21 cellular contexts compared by ENCODE assay signal in the genomic region with DNA sequence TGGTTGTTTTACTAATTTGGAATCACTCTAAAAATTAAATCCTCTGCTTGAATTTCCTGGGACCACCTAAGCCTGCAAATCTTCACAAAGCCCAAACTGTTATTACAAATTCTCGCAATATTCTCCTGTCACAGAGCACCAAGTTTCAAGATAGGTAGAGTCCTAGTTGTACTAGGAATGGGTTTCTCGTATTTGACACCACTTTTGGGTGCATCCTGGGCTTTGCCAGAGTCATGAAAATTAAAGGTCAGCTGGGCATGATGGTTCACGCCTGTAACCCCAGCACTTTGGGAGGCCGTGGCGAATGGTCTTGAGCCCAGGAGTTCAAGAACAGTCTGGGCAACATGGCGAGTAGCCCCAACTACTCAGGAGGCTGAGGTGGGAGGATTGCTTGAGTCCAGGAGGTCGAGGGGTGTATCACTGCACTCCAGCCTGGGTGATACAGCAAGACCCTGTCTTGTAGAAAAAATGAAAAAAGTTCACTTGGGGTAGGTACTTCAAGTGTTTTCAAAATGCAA. TPM values are rescaled to one million over a fixed set of nuclear protein-coding genes. Genes with fewer than 3 reads are reported as not detected.
DNase-seq lines count a peak whose midpoint lies in the region; ATAC-seq, FAIRE-seq and TF ChIP-seq lines count a peak whose summit lies in the region.
"Had no signal": no experiment of that assay in that cellular context is flagged by ENCODE, and none has a peak within 500 bp of the region (broad histone marks: within the 10 kb centered on the region; RNA-seq: fewer than 3 reads in every experiment).

No MANE protein-coding gene starts in this region.

- FAIRE-seq in GM12878 (lab: Jason Lieb, UNC) = no peak
- FAIRE-seq: GM12892 had no signal

- H3K27me3 ChIP-seq in DND-41 (ENCODE audit: insufficient read depth, low read length, poor library complexity) (no peaks in the 10 kb centered on the region), GM12878 (replicated peaks in 1 of 2; ENCODE audit: control insufficient read depth in 2 of 2, insufficient read depth in 2 of 2, low read length in 1 of 2) (no peaks in the 10 kb centered on the region)
- H3K27me3 ChIP-seq: adrenal gland; BLaER1 treated with 17β-estradiol and CSF1 and Interleukin-3, amounts not matched to agents 10 nM and 100 nM; breast epithelium; heart left ventricle had no signal

- peak overlapping the region; percentile 1 for H3K27ac Mint-ChIP-seq in activated CD8-positive, alpha-beta T cell treated with anti-CD3 and anti-CD28 coated beads for 36 hours
- no peak overlapping the region for H3K27ac Mint-ChIP-seq in activated CD8-positive, alpha-beta T cell treated with anti-CD3 and anti-CD28 coated beads, Interleukin-2, amount 10 ng/mL, durations not matched to agents 7 days and 5 days
- H3K27ac Mint-ChIP-seq in nephron progenitor cell = peak overlapping the region; percentile 37

- no peaks in the 10 kb centered on the region for H3K9me3 ChIP-seq in DND-41 (ENCODE audit: insufficient read depth, low read length, severe bottlenecking)
- H3K9me3 ChIP-seq in GM12878 (replicated peaks; ENCODE audit: control insufficient read depth, insufficient read depth, low read length) = no peaks in the 10 kb centered on the region; the same call in 1 of the 3 replicates
- H3K9me3 ChIP-seq: adrenal gland, breast epithelium, mucosa of descending colon had no signal

- no peak for DNase-seq in activated CD8-positive, alpha-beta T cell treated with anti-CD3 and anti-CD28 coated beads for 36 hours
- no peak for DNase-seq in activated CD8-positive, alpha-beta T cell treated with anti-CD3 and anti-CD28 coated beads, Interleukin-2, amount 10 ng/mL, durations not matched to agents 7 days and 5 days
- DNase-seq in DND-41 (no peak), GM12878 (ENCODE audit: low read depth, low spot score) (no peak), nephron progenitor cell (no peak), substantia nigra (lab: John Stamatoyannopoulos, UW) (no peak), Kasumi-1 (lab: John Stamatoyannopoulos, UW) (no peak)
- DNase-seq: activated CD4-positive, alpha-beta T cell treated with anti-CD3 and anti-CD28 coated beads, Interleukin-2, amount 50 U/mL, for 48 hours; adrenal gland; H7; heart left ventricle; mucosa of descending colon; NCI-H1694; NCI-H774; occipital lobe; retina; T-helper 1 cell had no signal

- H3K4me3 Mint-ChIP-seq in activated CD8-positive, alpha-beta T cell treated with anti-CD3 and anti-CD28 coated beads for 36 hours = no peak overlapping the region
- H3K4me3 Mint-ChIP-seq in activated CD8-positive, alpha-beta T cell treated with anti-CD3 and anti-CD28 coated beads, Interleukin-2, amount 10 ng/mL, durations not matched to agents 7 days and 5 days = no peak overlapping the region
- no peak overlapping the region for H3K4me3 Mint-ChIP-seq in nephron progenitor cell

- TF ChIP-seq POLR2A in GM12878 (IDR thresholded peaks at IDR 0.05; ENCODE audit: low read depth, low read length) = peak; percentile 47; the same call in 1 of the 2 replicates

- peaks cover 32% of the 10 kb centered on the region for H3K4me1 Mint-ChIP-seq in activated CD8-positive, alpha-beta T cell treated with anti-CD3 and anti-CD28 coated beads for 36 hours (ENCODE audit: low read depth)
- peaks cover 6% of the 10 kb centered on the region for H3K4me1 Mint-ChIP-seq in activated CD8-positive, alpha-beta T cell treated with anti-CD3 and anti-CD28 coated beads, Interleukin-2, amount 10 ng/mL, durations not matched to agents 7 days and 5 days (ENCODE audit: low read depth)
- no peaks in the 10 kb centered on the region for H3K4me1 Mint-ChIP-seq in nephron progenitor cell

- POLR2A ChIA-PET in activated CD8-positive, alpha-beta T cell treated with anti-CD3 and anti-CD28 coated beads for 36 hours (lab: Charles Lee) = interaction anchor here (1.4 to 2.5 kb wide), 2 partner anchors 9 to 26 kb away, joined by 3 to 10 read pairs; no protein-coding TSS in a partner anchor
- POLR2A ChIA-PET in activated CD8-positive, alpha-beta T cell treated with anti-CD3 and anti-CD28 coated beads, Interleukin-2, amount 10 ng/mL, durations not matched to agents 7 days and 5 days (lab: Charles Lee) = interaction anchor here (0.6 kb wide), 1 partner anchor 38 kb away, joined by 3 read pairs; no protein-coding TSS in a partner anchor
- POLR2A ChIA-PET in GM12878 (lab: Charles Lee) = interaction anchor here (0.7 kb wide), 1 partner anchor 30 kb away, joined by 3 read pairs; no protein-coding TSS in a partner anchor

- CTCF ChIA-PET in activated CD8-positive, alpha-beta T cell treated with anti-CD3 and anti-CD28 coated beads for 36 hours (lab: Charles Lee) = no interaction called here
- CTCF ChIA-PET in activated CD8-positive, alpha-beta T cell treated with anti-CD3 and anti-CD28 coated beads, Interleukin-2, amount 10 ng/mL, durations not matched to agents 7 days and 5 days (lab: Charles Lee) = interaction anchor here (0.8 kb wide), 1 partner anchor 19 kb away, joined by 3 read pairs; no protein-coding TSS in a partner anchor
- CTCF ChIA-PET in GM12878 (lab: Yijun Ruan, JAX) = interaction anchor here (0.6 to 0.8 kb wide), 2 partner anchors 21 to 213 kb away, joined by 3 to 4 read pairs; no protein-coding TSS in a partner anchor

- RAD21 ChIA-PET in GM12878 (lab: Charles Lee; ENCODE audit: unreplicated experiment) = interaction anchor here (0.7 kb wide), 1 partner anchor 1491 kb away, joined by 3 read pairs; no protein-coding TSS in a partner anchor

- intact Hi-C loops in activated CD8-positive, alpha-beta T cell treated with anti-CD3 and anti-CD28 coated beads for 36 hours (cut with micrococcal nuclease) = no loop called here
- intact Hi-C loops in GM12878 (cut with micrococcal nuclease; ENCODE audit: unreplicated experiment) = loop anchor here (10.0 kb wide), 1 partner anchor 167 kb away; no protein-coding TSS in a partner anchor

- H3K27me3 Mint-ChIP-seq in activated CD8-positive, alpha-beta T cell treated with anti-CD3 and anti-CD28 coated beads for 36 hours = no peaks in the 10 kb centered on the region
- no peaks in the 10 kb centered on the region for H3K27me3 Mint-ChIP-seq in activated CD8-positive, alpha-beta T cell treated with anti-CD3 and anti-CD28 coated beads, Interleukin-2, amount 10 ng/mL, durations not matched to agents 7 days and 5 days (ENCODE audit: low read depth)
- no peaks in the 10 kb centered on the region for H3K27me3 Mint-ChIP-seq in nephron progenitor cell (ENCODE audit: low read depth, poor library complexity)

- H2AFZ ChIP-seq in DND-41 (ENCODE audit: low read depth, low read length) (no peak overlapping the region), GM12878 (ENCODE audit: control insufficient read depth, low read depth, low read length) (no peak overlapping the region)

- H3K4me3 ChIP-seq in DND-41 (ENCODE audit: low read depth in 1 of 2, low read length in 2 of 2) (no peak overlapping the region), GM12878 (no peak overlapping the region)
- H3K4me3 ChIP-seq: adrenal gland; BLaER1 treated with 17β-estradiol and CSF1 and Interleukin-3, amounts not matched to agents 10 nM and 100 nM; breast epithelium; heart left ventricle; mucosa of descending colon had no signal

- H3K4me1 ChIP-seq in DND-41 (ENCODE audit: insufficient read depth, low read length) (no peaks in the 10 kb centered on the region), GM12878 (ENCODE audit: control insufficient read depth, insufficient read depth, low read length) (no peaks in the 10 kb centered on the region)
- H3K4me1 ChIP-seq: adrenal gland, breast epithelium had no signal

- in situ Hi-C loops in GM12878 (cut with MboI) = no loop called here

- H3K27ac ChIP-seq in DND-41 (ENCODE audit: low read length) (no peak overlapping the region), GM12878 (ENCODE audit: control insufficient read depth, insufficient read depth) (no peak overlapping the region), substantia nigra (ENCODE audit: low read depth, low read length, poor library complexity, severe bottlenecking) (no peak overlapping the region)
- H3K27ac ChIP-seq: adrenal gland; BLaER1 treated with 17β-estradiol and CSF1 and Interleukin-3, amounts not matched to agents 10 nM and 100 nM; breast epithelium; heart left ventricle had no signal

- SMC1A ChIA-PET in GM12878 (lab: Charles Lee; ENCODE audit: uncharacterized antibody, unreplicated experiment) = interaction anchor here (0.9 to 1.5 kb wide), 2 partner anchors 12 to 25 kb away, joined by 3 to 6 read pairs; no protein-coding TSS in a partner anchor

- BruUV-seq in GM12878 (replicated peaks; lab: Mats Ljungman, UMichigan) = no TSS peak

- H3K9ac ChIP-seq in DND-41 (ENCODE audit: low read depth, low read length) = no peak overlapping the region
- no peak overlapping the region for H3K9ac ChIP-seq in GM12878 (ENCODE audit: control insufficient read depth, insufficient read depth, low read length)
- H3K9ac ChIP-seq: BLaER1 treated with 17β-estradiol and CSF1 and Interleukin-3, amounts not matched to agents 10 nM and 100 nM had no signal

- no peak for TF ChIP-seq CTCF in activated CD8-positive, alpha-beta T cell treated with anti-CD3 and anti-CD28 coated beads for 36 hours (IDR thresholded peaks at IDR 0.05)
- no peak for TF ChIP-seq CTCF in DND-41 (IDR thresholded peaks at IDR 0.05; ENCODE audit: borderline replicate concordance, extremely low read depth, low read length, poor library complexity, severe bottlenecking)
- TF ChIP-seq CTCF in GM12878 (IDR thresholded peaks at IDR 0.05 in 2 of 3, conservative IDR thresholded peaks at IDR 0.05 in 1 of 3; ENCODE audit: control insufficient read depth in 2 of 3, extremely low read depth in 1 of 3, insufficient read depth in 1 of 3, low read depth in 3 of 3, low read length in 3 of 3) = no peak
- no peak for TF ChIP-seq CTCF in nephron progenitor cell (IDR thresholded peaks at IDR 0.05)

- no peak for TF ChIP-seq EP300 in GM12878 (IDR thresholded peaks at IDR 0.05; ENCODE audit: borderline replicate concordance in 1 of 2, control insufficient read depth in 1 of 2, low read depth in 2 of 2, low read length in 2 of 2)

- no peak for ATAC-seq in activated CD8-positive, alpha-beta T cell treated with anti-CD3 and anti-CD28 coated beads for 36 hours
- ATAC-seq in activated CD8-positive, alpha-beta T cell treated with anti-CD3 and anti-CD28 coated beads, Interleukin-2, amount 10 ng/mL, durations not matched to agents 7 days and 5 days = no peak
- peak; percentile 8; the same call in 1 of the 3 replicates for ATAC-seq in DND-41 (ENCODE audit: insufficient read depth, low read depth)
- ATAC-seq in GM12878 = no peak
- no peak for ATAC-seq in SK-N-SH treated with all-trans-retinoic acid at 6 μM for 48 hours
- ATAC-seq: mucosa of descending colon had no signal

- H3K36me3 ChIP-seq in DND-41 (ENCODE audit: insufficient read depth, low read length) (peaks cover 29% of the 10 kb centered on the region), GM12878 (ENCODE audit: control insufficient read depth in 2 of 2, insufficient read depth in 2 of 2, low read length in 1 of 2) (peaks cover 0 to 25% of the 10 kb centered on the region in 2 experiments; a peak in 3 of 4 replicates)
- H3K36me3 ChIP-seq: breast epithelium had no signal

- no peak for TF ChIP-seq RAD21 in GM12878 (IDR thresholded peaks at IDR 0.05; ENCODE audit: insufficient read depth, low read depth, low read length)

- H3K4me2 ChIP-seq in DND-41 (ENCODE audit: insufficient read depth, low read length) = no peak overlapping the region
- no peak overlapping the region for H3K4me2 ChIP-seq in GM12878 (ENCODE audit: control insufficient read depth, insufficient read depth)

- whole genome bisulfite sequencing in GM12878 (ENCODE audit: insufficient coverage, insufficient replicate concordance, low lambda C conversion rate, missing lambda C conversion rate) = 82% methylated on average over 7 of the region's 7 CpGs

- peaks cover 45% of the 10 kb centered on the region for H3K36me3 Mint-ChIP-seq in activated CD8-positive, alpha-beta T cell treated with anti-CD3 and anti-CD28 coated beads for 36 hours (ENCODE audit: low read depth)
- peaks cover 48% of the 10 kb centered on the region for H3K36me3 Mint-ChIP-seq in activated CD8-positive, alpha-beta T cell treated with anti-CD3 and anti-CD28 coated beads, Interleukin-2, amount 10 ng/mL, durations not matched to agents 7 days and 5 days (ENCODE audit: low read depth)
- peaks cover 67% of the 10 kb centered on the region for H3K36me3 Mint-ChIP-seq in nephron progenitor cell (ENCODE audit: low read depth)

- H3K9me3 Mint-ChIP-seq in activated CD8-positive, alpha-beta T cell treated with anti-CD3 and anti-CD28 coated beads for 36 hours = peaks cover 9% of the 10 kb centered on the region
- H3K9me3 Mint-ChIP-seq in activated CD8-positive, alpha-beta T cell treated with anti-CD3 and anti-CD28 coated beads, Interleukin-2, amount 10 ng/mL, durations not matched to agents 7 days and 5 days (ENCODE audit: insufficient read depth) = no peaks in the 10 kb centered on the region
- peaks cover 5% of the 10 kb centered on the region for H3K9me3 Mint-ChIP-seq in nephron progenitor cell

- H3K79me2 ChIP-seq in DND-41 (ENCODE audit: insufficient read depth, low read length) (no peaks in the 10 kb centered on the region), GM12878 (ENCODE audit: control insufficient read depth, insufficient read depth, low read length) (no peaks in the 10 kb centered on the region)

- 0 out of 2 replicates have a peak, but pooled peaks cover 6% of the 10 kb centered on the region for H4K20me1 ChIP-seq in DND-41 (ENCODE audit: insufficient read depth, low read length)
- no peaks in the 10 kb centered on the region for H4K20me1 ChIP-seq in GM12878 (ENCODE audit: control insufficient read depth, insufficient read depth)

RNA-seq across cellular contexts. Expression of gene MANBA, which starts 30.6 kb away (rescaled TPM):
- 10 to 100 TPM; 14.5 to 16.3 TPM for total RNA-seq in activated CD8-positive, alpha-beta T cell treated with anti-CD3 and anti-CD28 coated beads for 36 hours
- 10 to 100 TPM; 15.1 to 16.6 TPM for total RNA-seq in activated CD8-positive, alpha-beta T cell treated with anti-CD3 and anti-CD28 coated beads, Interleukin-2, amount 10 ng/mL, durations not matched to agents 7 days and 5 days
- total RNA-seq in GM12878 (2013; cell fraction: nucleolus; rRNA removed) = 207 and 208 TPM in 2 replicates
- total RNA-seq in GM12878 (2014; rRNA removed) (18.6 and 24.3 TPM in 2 replicates), GM12878 (2014; rRNA removed; fragmentation: Illumina TruSeq; extraction: Trizol) (18.2 and 19.0 TPM in 2 replicates), GM12878 (2021) (13.6 and 13.8 TPM in 2 replicates)
- 14.7 TPM for polyA plus RNA-seq in GM12878 (2011; ENCODE audit: low read depth)
- polyA plus RNA-seq in GM12878 (2011; rRNA removed) (14.7 and 15.6 TPM in 2 replicates), GM12878 (2014; fragmentation: Illumina TruSeq; extraction: Trizol) (12.1 and 16.9 TPM in 2 replicates), GM12878 (2014; fragmentation: Nextera tagmentation; extraction: Ambion mirVana) (1 to 10 TPM; 3.8 to 6.9 TPM), GM12878 (2014; rRNA removed) (8.5 and 10.4 TPM in 2 replicates), GM12878 (2016; fragmentation: Nextera tagmentation; extraction: Ambion mirVana) (10 to 100 TPM; 11.9 to 13.0 TPM)
- polyA plus RNA-seq in GM12878 (2011; cell fraction: cytosol; rRNA removed) = 10.8 and 15.1 TPM in 2 replicates
- 42.7 and 51.3 TPM in 2 replicates for polyA plus RNA-seq in GM12878 (2011; cell fraction: nucleus; rRNA removed)
- polyA plus RNA-seq in GM12878 (2012) = 15.4 and 23.2 TPM in 2 replicates
- polyA minus RNA-seq in GM12878 (2011; rRNA and poly(A)+ RNA removed) = 31.3 and 34.3 TPM in 2 replicates
- polyA minus RNA-seq in GM12878 (2011; cell fraction: cytosol; rRNA and poly(A)+ RNA removed) = 8.3 and 12.8 TPM in 2 replicates
- polyA minus RNA-seq in GM12878 (2011; cell fraction: nucleus; rRNA and poly(A)+ RNA removed) = 53.3 and 78.7 TPM in 2 replicates

RNA-seq across cellular contexts. Expression of gene UBE2D3, which starts 36.0 kb away (rescaled TPM):
- total RNA-seq in activated CD8-positive, alpha-beta T cell treated with anti-CD3 and anti-CD28 coated beads for 36 hours = 100 to 1,000 TPM; 410 to 427 TPM
- 100 to 1,000 TPM; 388 to 409 TPM for total RNA-seq in activated CD8-positive, alpha-beta T cell treated with anti-CD3 and anti-CD28 coated beads, Interleukin-2, amount 10 ng/mL, durations not matched to agents 7 days and 5 days
- total RNA-seq in GM12878 (2013; cell fraction: nucleolus; rRNA removed) = 344 and 349 TPM in 2 replicates
- total RNA-seq in GM12878 (2014; rRNA removed) = 496 and 526 TPM in 2 replicates
- 304 and 308 TPM in 2 replicates for total RNA-seq in GM12878 (2014; rRNA removed; fragmentation: Illumina TruSeq; extraction: Trizol)
- total RNA-seq in GM12878 (2021) = 284 and 293 TPM in 2 replicates
- 341 TPM for polyA plus RNA-seq in GM12878 (2011; ENCODE audit: low read depth)
- 572 and 603 TPM in 2 replicates for polyA plus RNA-seq in GM12878 (2011; rRNA removed)
- polyA plus RNA-seq in GM12878 (2011; cell fraction: cytosol; rRNA removed) = 397 and 415 TPM in 2 replicates
- polyA plus RNA-seq in GM12878 (2011; cell fraction: nucleus; rRNA removed) = 332 and 396 TPM in 2 replicates
- polyA plus RNA-seq in GM12878 (2012) = 276 and 301 TPM in 2 replicates
- polyA plus RNA-seq in GM12878 (2014; fragmentation: Illumina TruSeq; extraction: Trizol) = 532 and 673 TPM in 2 replicates
- 100 to 1,000 TPM; 162 to 186 TPM for polyA plus RNA-seq in GM12878 (2014; fragmentation: Nextera tagmentation; extraction: Ambion mirVana)
- 329 and 344 TPM in 2 replicates for polyA plus RNA-seq in GM12878 (2014; rRNA removed)
- 100 to 1,000 TPM; 460 to 472 TPM for polyA plus RNA-seq in GM12878 (2016; fragmentation: Nextera tagmentation; extraction: Ambion mirVana)
- polyA minus RNA-seq in GM12878 (2011; rRNA and poly(A)+ RNA removed) = 260 and 370 TPM in 2 replicates
- polyA minus RNA-seq in GM12878 (2011; cell fraction: cytosol; rRNA and poly(A)+ RNA removed) = 167 and 178 TPM in 2 replicates
- 166 and 308 TPM in 2 replicates for polyA minus RNA-seq in GM12878 (2011; cell fraction: nucleus; rRNA and poly(A)+ RNA removed)
